ENCODE assay signal across 15 cellular contexts in the genomic region with DNA sequence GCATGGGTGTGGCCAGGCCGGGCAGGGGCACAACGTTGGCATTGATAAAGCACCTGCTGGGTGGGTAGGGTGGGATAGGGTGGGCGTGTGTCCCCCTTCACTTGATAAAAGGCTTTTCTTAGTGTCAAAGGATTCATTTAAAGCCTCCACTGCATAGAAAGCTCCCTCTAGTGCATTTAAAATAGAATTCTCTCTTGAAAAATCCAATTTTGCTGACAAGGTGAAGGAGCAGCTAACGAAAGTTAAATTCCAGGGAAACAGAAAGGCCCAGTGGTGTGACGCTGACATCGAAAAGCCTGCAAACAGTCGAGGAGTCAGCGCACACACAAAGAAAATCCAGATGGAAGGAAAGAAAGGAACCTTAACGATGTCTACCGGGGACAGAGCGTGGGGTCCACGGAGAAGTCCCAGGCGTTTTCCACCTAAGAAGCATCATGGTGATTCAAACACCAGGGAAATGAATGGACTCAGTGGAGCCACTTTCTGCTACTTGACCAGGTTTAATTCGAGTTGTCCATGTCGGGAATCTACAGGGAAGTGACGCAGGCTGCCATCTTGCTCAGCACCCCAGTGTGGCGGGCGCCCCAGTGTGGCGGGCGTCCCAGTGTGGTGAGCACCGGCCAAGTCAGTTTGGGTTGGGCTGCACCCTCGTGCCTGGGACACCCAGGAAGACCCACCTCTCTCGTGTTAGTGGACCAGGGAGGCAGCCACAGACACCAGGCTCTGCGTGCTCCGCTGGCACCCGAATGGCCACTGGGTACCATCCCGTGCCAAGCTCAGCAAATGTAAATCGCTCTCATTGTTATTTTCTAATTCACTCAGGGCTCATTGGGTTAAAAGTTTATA.
DNase-seq lines count a peak whose midpoint lies in the region; ATAC-seq, FAIRE-seq and TF ChIP-seq lines count a peak whose summit lies in the region.
"Had no signal": no experiment of that assay in that cellular context is flagged by ENCODE, and none has a peak within 500 bp of the region (broad histone marks: within the 10 kb centered on the region; RNA-seq: fewer than 3 reads in every experiment).

No MANE protein-coding gene starts in this region.

- no peak overlapping the region for H3K23ac ChIP-seq in neuronal stem cell (ENCODE audit: low read depth, low read length, poor library complexity)

- H4K91ac ChIP-seq in neuronal stem cell (ENCODE audit: low read depth, low read length, poor library complexity): no peak overlapping the region

- WGBS in A549 (ENCODE audit: missing lambda C conversion rate): 66% methylated on average over 22 of the region's 28 CpGs
- WGBS in K562 (ENCODE audit: insufficient coverage, low coverage, missing lambda C conversion rate): 24% methylated on average over 28 of the region's 28 CpGs
- no CpG with 5 or more reads among the region's 28 CpGs for WGBS in neuronal stem cell (ENCODE audit: extremely low coverage in 2 of 2, insufficient read length in 2 of 2, insufficient replicate concordance in 1 of 2), 2 donors
- 92 to 94% methylated on average over 28 of the region's 28 CpGs for WGBS in thyroid gland, 2 donors

- H3K36me3 ChIP-seq in H7 (replicated peaks; ENCODE audit: control insufficient read depth, insufficient read depth, low read length) (no peaks in the 10 kb centered on the region), K562 (ENCODE audit: control insufficient read depth, insufficient read depth, low read length) (no peaks in the 10 kb centered on the region), neuronal stem cell (replicated peaks in 1 of 2; ENCODE audit: control insufficient read depth in 2 of 2, insufficient read depth in 2 of 2, low read length in 2 of 2) (peaks cover 33 to 95% of the 10 kb centered on the region in 2 donors), thyroid gland (no peaks in the 10 kb centered on the region)

- H3K79me2 ChIP-seq in K562 (ENCODE audit: control insufficient read depth, insufficient read depth, low read length): no peaks in the 10 kb centered on the region

- peaks cover 13% of the 10 kb centered on the region; the same call in 1 of the 2 replicates for H4K20me1 ChIP-seq in K562 (replicated peaks; ENCODE audit: control insufficient read depth, insufficient read depth, low read length)

- H3K9me3 ChIP-seq in A549 (no peaks in the 10 kb centered on the region), K562 (replicated peaks; ENCODE audit: control insufficient read depth, insufficient read depth, low read depth, low read length) (peaks cover 9% of the 10 kb centered on the region; the same call in 1 of the 2 replicates), neuronal stem cell (replicated peaks in 1 of 2; ENCODE audit: control insufficient read depth in 2 of 2, insufficient read depth in 1 of 2, low read depth in 1 of 2, low read length in 2 of 2) (peaks cover 0 to 7% of the 10 kb centered on the region in 2 donors), thyroid gland (no peaks in the 10 kb centered on the region)

- FAIRE-seq in A549 (lab: Jason Lieb, UNC): no peak
- peak; percentile 19 for FAIRE-seq in K562 (lab: Jason Lieb, UNC)
- FAIRE-seq in H54 (lab: Jason Lieb, UNC): no peak
- FAIRE-seq: H1 had no signal

- no peak overlapping the region for H4K8ac ChIP-seq in neuronal stem cell (ENCODE audit: low read depth, low read length)

- POLR2A ChIA-PET in A549 (lab: Yijun Ruan, JAX): no interaction called here
- POLR2A ChIA-PET in K562 (lab: Yijun Ruan, JAX): no interaction called here

- ATAC-seq in A549 (no peak), K562 (peak; percentile 71; the same call in 2 of the 3 replicates)

- no peak overlapping the region for H3K4me3 Mint-ChIP-seq in nephron progenitor cell
- H3K4me3 Mint-ChIP-seq: CD8-positive, alpha-beta memory T cell; IgD-negative memory B cell had no signal

- no peak overlapping the region for H2BK12ac ChIP-seq in neuronal stem cell (ENCODE audit: low read length)

- no peak overlapping the region for H2BK120ac ChIP-seq in neuronal stem cell (ENCODE audit: low read depth, low read length)

- H3K9ac ChIP-seq in K562 (ENCODE audit: insufficient read depth in 1 of 2, low read depth in 2 of 2, low read length in 2 of 2): no peak overlapping the region
- no peak overlapping the region for H3K9ac ChIP-seq in neuronal stem cell (ENCODE audit: low read depth, low read length, poor library complexity)

- H2BK5ac ChIP-seq in neuronal stem cell (ENCODE audit: low read length): no peak overlapping the region

- H2AFZ ChIP-seq in K562 (ENCODE audit: low read depth, low read length) (no peak overlapping the region), neuronal stem cell (ENCODE audit: low read length) (no peak overlapping the region)

- no peaks in the 10 kb centered on the region for H3K9me1 ChIP-seq in K562 (ENCODE audit: control insufficient read depth, insufficient read depth, low read length)

- TF ChIP-seq POLR2A in A549 (IDR thresholded peaks at IDR 0.05; ENCODE audit: low read length): no peak
- no peak for TF ChIP-seq POLR2A in K562 (conservative IDR thresholded peaks at IDR 0.05)
- TF ChIP-seq POLR2A in H54 (IDR thresholded peaks at IDR 0.05; ENCODE audit: low read depth, low read length): no peak
- TF ChIP-seq POLR2A in thyroid gland (IDR thresholded peaks at IDR 0.05): no peak

- H3K27me3 ChIP-seq in H7 (ENCODE audit: control insufficient read depth, insufficient read depth, low read length) (no peaks in the 10 kb centered on the region), K562 (ENCODE audit: control insufficient read depth in 2 of 2, insufficient read depth in 2 of 2, low read length in 2 of 2) (peaks cover 32 to 61% of the 10 kb centered on the region in 2 experiments), neuronal stem cell (ENCODE audit: control insufficient read depth in 3 of 3, insufficient read depth in 3 of 3, low read depth in 1 of 3, low read length in 3 of 3) (no peaks in the 10 kb centered on the region), thyroid gland (no peaks in the 10 kb centered on the region)

- no TSS peak for BruUV-seq in K562 (replicated peaks; lab: Mats Ljungman, UMichigan)

- no peaks in the 10 kb centered on the region for H3K9me3 Mint-ChIP-seq in nephron progenitor cell
- H3K9me3 Mint-ChIP-seq: CD8-positive, alpha-beta memory T cell; IgD-negative memory B cell had no signal

- H3K79me1 ChIP-seq in neuronal stem cell (ENCODE audit: low read depth, low read length): peaks cover 15% of the 10 kb centered on the region

- no peak overlapping the region for H3K4ac ChIP-seq in neuronal stem cell (ENCODE audit: low read length)

- no peaks in the 10 kb centered on the region for H3K36me3 Mint-ChIP-seq in nephron progenitor cell (ENCODE audit: low read depth)
- H3K36me3 Mint-ChIP-seq: CD8-positive, alpha-beta memory T cell had no signal

- peak overlapping the region; percentile 27 for H3K18ac ChIP-seq in neuronal stem cell (ENCODE audit: low read length)

- no peak for TF ChIP-seq EP300 in A549 (IDR thresholded peaks at IDR 0.05)
- TF ChIP-seq EP300 in K562 (IDR thresholded peaks at IDR 0.05; ENCODE audit: low read length): no peak

- no peak overlapping the region for H2AK5ac ChIP-seq in neuronal stem cell (ENCODE audit: low read depth, low read length)

- peaks cover 10% of the 10 kb centered on the region for H3K4me1 Mint-ChIP-seq in nephron progenitor cell
- H3K4me1 Mint-ChIP-seq: CD8-positive, alpha-beta memory T cell; IgD-negative memory B cell had no signal

- H3K27ac ChIP-seq in A549 (peak overlapping the region in 1 of 2 experiments; percentile 43; a peak in 1 of 6 replicates), K562 (ENCODE audit: extremely low read depth, low read depth, low read length) (no peak overlapping the region), neuronal stem cell (replicated peaks; ENCODE audit: low read length) (peak overlapping the region; percentile 66), thyroid gland (no peak overlapping the region)

- in situ Hi-C loops in K562 (cut with MboI): no loop called here

- peak overlapping the region; percentile 41; the same call in 2 of the 3 replicates for H3K4me2 ChIP-seq in A549
- no peak overlapping the region for H3K4me2 ChIP-seq in K562 (ENCODE audit: insufficient read depth, low read length)
- H3K4me2 ChIP-seq in neuronal stem cell (ENCODE audit: insufficient read depth, low read length, poor library complexity, severe bottlenecking): no peak overlapping the region

- no peaks in the 10 kb centered on the region for H3K27me3 Mint-ChIP-seq in nephron progenitor cell (ENCODE audit: low read depth, poor library complexity)
- H3K27me3 Mint-ChIP-seq: CD8-positive, alpha-beta memory T cell; IgD-negative memory B cell had no signal

- peaks cover 8% of the 10 kb centered on the region; the same call in 1 of the 3 replicates for H3K4me1 ChIP-seq in A549
- H3K4me1 ChIP-seq in K562 (replicated peaks in 1 of 2; ENCODE audit: control insufficient read depth in 2 of 2, insufficient read depth in 2 of 2, low read length in 2 of 2): peaks cover 0 to 11% of the 10 kb centered on the region in 2 experiments; a peak in 1 of 5 replicates
- H3K4me1 ChIP-seq in neuronal stem cell (ENCODE audit: control insufficient read depth in 2 of 2, insufficient read depth in 1 of 2, low read depth in 1 of 2, low read length in 2 of 2): no peaks in the 10 kb centered on the region
- no peaks in the 10 kb centered on the region for H3K4me1 ChIP-seq in thyroid gland

- no peak overlapping the region for H3K14ac ChIP-seq in neuronal stem cell (ENCODE audit: low read length)

- DNase-seq in A549 (ENCODE audit: low read depth in 1 of 2, low spot score in 1 of 2): no peak
- DNase-seq in H7: peak; percentile 30
- no peak for DNase-seq in K562 (ENCODE audit: extremely low read depth in 1 of 4, low spot score in 3 of 4)
- no peak for DNase-seq in neuronal stem cell (ENCODE audit: low spot score)
- no peak for DNase-seq in H54 (ENCODE audit: insufficient read length, low spot score)
- no peak for DNase-seq in nephron progenitor cell
- no peak for DNase-seq in thyroid gland
- DNase-seq: CD8-positive, alpha-beta memory T cell; DMS 273 treated with DMSO at 0.1 percent for 48 hours; MV-4-11; NCI-H1436; NCI-H2029 treated with DMSO at 0.1 percent for 48 hours; NCI-H524 had no signal

- no peak overlapping the region for H2BK15ac ChIP-seq in neuronal stem cell (ENCODE audit: low read length)

- no peak overlapping the region for H3K4me3 ChIP-seq in A549
- H3K4me3 ChIP-seq in H7 (ENCODE audit: insufficient read depth, low read depth, low read length): no peak overlapping the region
- no peak overlapping the region for H3K4me3 ChIP-seq in K562
- H3K4me3 ChIP-seq in neuronal stem cell (ENCODE audit: low read length in 2 of 2): no peak overlapping the region
- H3K4me3 ChIP-seq in thyroid gland (replicated peaks in 1 of 3): no peak overlapping the region

- CTCF ChIA-PET in A549 (lab: Yijun Ruan, JAX) (interaction anchor here (0.6 to 1.2 kb wide), 2 partner anchors 33 to 46 kb away, joined by 3 to 4 read pairs; no protein-coding TSS in a partner anchor), K562 (lab: Yijun Ruan, JAX; ENCODE audit: low intra/inter-chr PET ratio) (interaction anchor here (1.0 kb wide), 1 partner anchor 87 kb away, joined by 4 read pairs; no protein-coding TSS in a partner anchor)

- TF ChIP-seq CTCF in A549 (IDR thresholded peaks at IDR 0.05) (no peak), K562 (IDR thresholded peaks at IDR 0.05 in 2 of 3, conservative IDR thresholded peaks at IDR 0.05 in 1 of 3; ENCODE audit: insufficient read depth in 2 of 3, low read depth in 1 of 3, low read length in 3 of 3) (peak; percentile 36 to 44 (median 37); a peak in 4 of 6 replicates), nephron progenitor cell (IDR thresholded peaks at IDR 0.05) (no peak), thyroid gland (IDR thresholded peaks at IDR 0.05) (no peak)

- H3K27ac Mint-ChIP-seq in nephron progenitor cell: no peak overlapping the region
- H3K27ac Mint-ChIP-seq: CD8-positive, alpha-beta memory T cell; IgD-negative memory B cell had no signal

- intact Hi-C loops in K562 (cut with micrococcal nuclease): no loop called here
- intact Hi-C loops in thyroid gland (cut with DNase I): no loop called here

- TF ChIP-seq RAD21 in A549 (conservative IDR thresholded peaks at IDR 0.05 in 1 of 2, IDR thresholded peaks at IDR 0.05 in 1 of 2) (no peak), K562 (CRISPR knock-in tag; conservative IDR thresholded peaks at IDR 0.05 in 1 of 2, IDR thresholded peaks at IDR 0.05 in 1 of 2) (no peak; a peak in 1 of 4 replicates)

Comparison
In these comparisons a context has a peak if more than half of its experiments do, and no peak if none do; other contexts are left out.
1. CTCF ChIP-seq: peak in K562 (3 of 3); none in A549 (single experiment), nephron progenitor cell (single experiment) and thyroid gland (0 of 6).